10 cellular contexts compared by ENCODE assay signal in genomic region chr1:145992958-145993617, GRCh38. TPM values are rescaled to one million over a fixed set of nuclear protein-coding genes. Genes with fewer than 3 reads are reported as not detected.
DNase-seq lines count a peak whose midpoint lies in the region; ATAC-seq and TF ChIP-seq lines count a peak whose summit lies in the region.
"Had no signal": no experiment of that assay in that cellular context is flagged by ENCODE, and none has a peak within 500 bp of the region (broad histone marks: within the 10 kb centered on the region; RNA-seq: fewer than 3 reads in every experiment).

No MANE protein-coding gene starts in this region.

- no peaks in the 10 kb centered on the region for H3K27me3 Mint-ChIP-seq in activated T-cell treated with anti-CD3 and anti-CD28 coated beads, Interleukin-2, amount 50 U/mL, for 4 hours (ENCODE audit: low read depth)

- peak overlapping the region; percentile 85 for H3K4me3 Mint-ChIP-seq in activated T-cell treated with anti-CD3 and anti-CD28 coated beads, Interleukin-2, amount 50 U/mL, for 4 hours

- peak; percentile 12 for TF ChIP-seq POLR2A in breast epithelium (IDR thresholded peaks at IDR 0.05)
- TF ChIP-seq POLR2A in tibial nerve (IDR thresholded peaks at IDR 0.05), result no peak

- ATAC-seq in activated T-cell treated with anti-CD3 and anti-CD28 coated beads, Interleukin-2, amount 50 U/mL, for 4 hours, result no peak
- ATAC-seq in mucosa of descending colon (no peak), GM19463 (IDR thresholded peaks at IDR 0.05; ENCODE audit: unreplicated experiment) (no peak), GM18867 (IDR thresholded peaks at IDR 0.05; ENCODE audit: unreplicated experiment) (no peak)

- TF ChIP-seq CTCF in breast epithelium (IDR thresholded peaks at IDR 0.05) (no peak), mucosa of descending colon (IDR thresholded peaks at IDR 0.05) (no peak), tibial nerve (IDR thresholded peaks at IDR 0.05) (no peak)

- H3K9me3 Mint-ChIP-seq in activated T-cell treated with anti-CD3 and anti-CD28 coated beads, Interleukin-2, amount 50 U/mL, for 4 hours, result no peaks in the 10 kb centered on the region

- H3K4me1 Mint-ChIP-seq in activated T-cell treated with anti-CD3 and anti-CD28 coated beads, Interleukin-2, amount 50 U/mL, for 4 hours (ENCODE audit: low read depth), result peaks cover 61% of the 10 kb centered on the region

- H3K36me3 Mint-ChIP-seq in activated T-cell treated with anti-CD3 and anti-CD28 coated beads, Interleukin-2, amount 50 U/mL, for 4 hours (ENCODE audit: insufficient read depth), result peaks cover 31% of the 10 kb centered on the region

- DNase-seq in activated T-cell treated with anti-CD3 and anti-CD28 coated beads, Interleukin-2, amount 50 U/mL, for 4 hours, result no peak
- no peak for DNase-seq in activated T-cell treated with anti-CD3 and anti-CD28 coated beads for 4 hours
- no peak for DNase-seq in breast epithelium (ENCODE audit: low spot score in 2 of 2)
- DNase-seq in mucosa of descending colon, result no peak
- DNase-seq in tibial nerve (ENCODE audit: low spot score in 2 of 2), result no peak
- DNase-seq in OCI-M1 (lab: John Stamatoyannopoulos, UW), result no peak
- DNase-seq: IMR-90; stimulated activated CD4-positive, alpha-beta T cell treated with anti-CD3 and anti-CD28 coated beads, Interleukin-2, amount 100 ng/mL, for 48 hours had no signal

- peak in 1 of 2 donors; percentile 5 for TF ChIP-seq EP300 in tibial nerve (IDR thresholded peaks at IDR 0.05)

- intact Hi-C loops in breast epithelium (cut with DNase I; ENCODE audit: low total_unique reads), result no loop called here
- intact Hi-C loops in mucosa of descending colon (cut with DNase I, micrococcal nuclease), result no loop called here

- WGBS in tibial nerve, 2 donors, result 40 to 44% methylated on average over 5 of the region's 5 CpGs

- H3K4me1 ChIP-seq in breast epithelium, result peaks cover 0 to 2% of the 10 kb centered on the region in 2 donors
- H3K4me1 ChIP-seq in mucosa of descending colon (ENCODE audit: low read depth), result peaks cover 5% of the 10 kb centered on the region
- peaks cover 0 to 29% (median 7%) of the 10 kb centered on the region in 4 donors for H3K4me1 ChIP-seq in tibial nerve

- peaks cover 19% of the 10 kb centered on the region for H3K36me3 ChIP-seq in breast epithelium
- H3K36me3 ChIP-seq in mucosa of descending colon (ENCODE audit: low read depth), result no peaks in the 10 kb centered on the region
- H3K36me3 ChIP-seq in tibial nerve, result peaks cover 22 to 37% (median 32%) of the 10 kb centered on the region in 3 donors

- peak overlapping the region; percentile 71 to 81 (median 76) for H3K4me3 ChIP-seq in breast epithelium
- H3K4me3 ChIP-seq in mucosa of descending colon, result peak overlapping the region; percentile 89
- H3K4me3 ChIP-seq in tibial nerve, result peak overlapping the region; percentile 67 to 97 (median 78)

- no peaks in the 10 kb centered on the region for H3K27me3 ChIP-seq in breast epithelium
- H3K27me3 ChIP-seq in tibial nerve, result no peaks in the 10 kb centered on the region

- H3K27ac ChIP-seq in breast epithelium (peak overlapping the region; percentile 95 to 96), tibial nerve (peak overlapping the region; percentile 94 to 99 (median 97))

- H3K9me3 ChIP-seq in breast epithelium (no peaks in the 10 kb centered on the region), mucosa of descending colon (no peaks in the 10 kb centered on the region), tibial nerve (no peaks in the 10 kb centered on the region)

RNA-seq across cellular contexts. Expression of gene TXNIP, which starts 3.3 kb away (rescaled TPM):
- total RNA-seq in activated T-cell treated with anti-CD3 and anti-CD28 coated beads, Interleukin-2, amount 50 U/mL, for 4 hours, result 10 to 100 TPM; 68.9 to 91.0 (median 83.7) TPM
- total RNA-seq in breast epithelium (1,000 to 10,000 TPM; 2,506 to 3,955 (median 3,543) TPM), mucosa of descending colon (1,000 to 10,000 TPM in 1 of 3 donors, 100 to 1,000 TPM in 2; 683 to 1,682 (median 830) TPM), tibial nerve (1,000 to 10,000 TPM; 1,863 to 2,525 (median 2,185) TPM)

RNA-seq across cellular contexts. Expression of gene HJV, which starts 28.4 kb away (rescaled TPM):
- not detected for total RNA-seq in activated T-cell treated with anti-CD3 and anti-CD28 coated beads, Interleukin-2, amount 50 U/mL, for 4 hours
- total RNA-seq in breast epithelium (not detected), mucosa of descending colon (not detected), tibial nerve (not detected)
- total RNA-seq: IMR-90 had no signal

RNA-seq across cellular contexts. Expression of gene POLR3GL, which starts 28.6 kb away (rescaled TPM):
- total RNA-seq in activated T-cell treated with anti-CD3 and anti-CD28 coated beads, Interleukin-2, amount 50 U/mL, for 4 hours, result 10 to 100 TPM; 11.7 to 14.5 (median 13.9) TPM
- 10 to 100 TPM; 18.0 to 32.8 (median 18.1) TPM for total RNA-seq in breast epithelium
- total RNA-seq in mucosa of descending colon, result 10 to 100 TPM; 15.7 to 26.8 (median 19.5) TPM
- total RNA-seq in tibial nerve, result 10 to 100 TPM; 20.1 to 33.1 (median 28.9) TPM

RNA-seq across cellular contexts. Expression of gene ANKRD34A, which starts 28.7 kb away (rescaled TPM):
- 1 to 10 TPM; 6.2 to 8.7 (median 7.6) TPM for total RNA-seq in activated T-cell treated with anti-CD3 and anti-CD28 coated beads, Interleukin-2, amount 50 U/mL, for 4 hours
- total RNA-seq in breast epithelium, result under 1 TPM; 0.16 to 0.98 (median 0.59) TPM
- under 1 TPM; 0.14 to 0.63 (median 0.41) TPM for total RNA-seq in mucosa of descending colon
- total RNA-seq in tibial nerve, result 1 to 10 TPM in 2 of 4 donors, under 1 TPM in 2; 0.39 to 2.4 (median 1.3) TPM

RNA-seq across cellular contexts. Expression of gene LIX1L, which starts 35.3 kb away (rescaled TPM):
- total RNA-seq in activated T-cell treated with anti-CD3 and anti-CD28 coated beads, Interleukin-2, amount 50 U/mL, for 4 hours, result 10 to 100 TPM; 40.7 to 43.3 (median 41.9) TPM
- total RNA-seq in breast epithelium (10 to 100 TPM; 18.1 to 28.5 (median 21.8) TPM), mucosa of descending colon (10 to 100 TPM in 2 of 3 donors, 1 to 10 TPM in 1; 3.9 to 34.3 (median 10.2) TPM), tibial nerve (10 to 100 TPM; 30.8 to 57.1 (median 41.5) TPM)

Comparison
In these comparisons a context has a peak if more than half of its experiments do, and no peak if none do; other contexts are left out.
1. RNA of gene TXNIP, which starts 3.3 kb away (total RNA-seq): 2,506 to 3,955 TPM in breast epithelium, 1,863 to 2,525 TPM in tibial nerve and 683 to 1,682 TPM in mucosa of descending colon; 68.9 to 91.0 TPM in activated T-cell treated with anti-CD3 and anti-CD28 coated beads, Interleukin-2, amount 50 U/mL, for 4 hours; every median in the first group is over 4 times any median in the second.
2. Peak in every context shown above with its lines, with median percentiles within 50 percentile points of each other: H3K4me3 ChIP-seq.